Comparison of ENCODE assay signal across 17 cellular contexts in the genomic region with DNA sequence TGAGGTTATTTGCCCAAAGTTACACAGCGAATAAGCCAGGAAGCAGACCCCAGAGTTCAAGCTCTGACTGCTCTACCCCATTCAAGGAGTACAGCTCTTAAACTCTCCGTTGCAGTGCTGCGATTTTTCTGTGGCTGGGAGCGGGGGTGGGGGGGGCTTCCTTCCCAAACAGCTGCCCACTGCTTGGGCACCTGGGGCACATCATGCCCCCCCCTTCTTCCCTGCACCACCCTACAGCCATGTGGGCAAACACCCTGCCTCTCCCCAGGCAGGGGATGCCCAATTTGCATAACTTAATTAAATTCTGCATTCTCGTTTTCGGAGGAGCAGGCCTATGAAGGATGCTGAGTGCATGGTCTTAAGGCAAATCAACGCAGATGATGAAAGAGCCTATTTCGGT.
"Had no signal": no experiment of that assay in that cellular context is flagged by ENCODE, and none has a peak within 500 bp of the region (broad histone marks: within the 10 kb centered on the region; RNA-seq: fewer than 3 reads in every experiment).

No MANE protein-coding gene starts in this region.

- H3K4me3 ChIP-seq: colonic mucosa, gastrocnemius medialis, heart right ventricle, left lung, lower lobe of right lung, ovary, smooth muscle cell had no signal

- DNase-seq: cerebellar nuclear complex; colonic mucosa; effector CD8-positive, alpha-beta T cell; gastrocnemius medialis; left lung; lower lobe of right lung; mesenchymal stem cell; midbrain; naive B cell; ovary; stimulated activated CD4-positive, alpha-beta T cell treated with anti-CD3 and anti-CD28 coated beads, Interleukin-2, amount 100 ng/mL, for 48 hours; stimulated activated naive CD4-positive, alpha-beta T cell treated with Interleukin-2 at 50 U/mL for 16 hours; trophoblast cell had no signal

- H3K36me3 Mint-ChIP-seq: naive B cell had no signal

- ATAC-seq: esophagus mucosa, gastrocnemius medialis, left lung had no signal

- H3K27ac Mint-ChIP-seq: naive B cell had no signal

- H3K4me2 ChIP-seq: smooth muscle cell had no signal

- H3K4me1 ChIP-seq: colonic mucosa, gastrocnemius medialis, left lung, lower lobe of right lung had no signal

- H3K4me1 Mint-ChIP-seq: naive B cell had no signal

- H3K27ac ChIP-seq: colonic mucosa, gastrocnemius medialis, heart right ventricle, left lung, lower lobe of right lung, ovary had no signal

- H3K9me3 Mint-ChIP-seq: nephron had no signal

- H3K4me3 Mint-ChIP-seq: naive B cell, nephron had no signal

- H3K9me3 ChIP-seq: colonic mucosa, gastrocnemius medialis, heart right ventricle, left lung, lower lobe of right lung, ovary had no signal

- H3K27me3 ChIP-seq: colonic mucosa, ovary had no signal

- H3K36me3 ChIP-seq: colonic mucosa, gastrocnemius medialis, heart right ventricle, left lung, lower lobe of right lung, ovary had no signal
